8 cellular contexts compared by ENCODE assay signal in genomic region chr20:36575066-36575743, GRCh38. TPM values are rescaled to one million over a fixed set of nuclear protein-coding genes. Genes with fewer than 3 reads are reported as not detected.
DNase-seq lines count a peak whose midpoint lies in the region; ATAC-seq and TF ChIP-seq lines count a peak whose summit lies in the region.

No MANE protein-coding gene starts in this region.

- H3K27me3 Mint-ChIP-seq in activated T-cell treated with anti-CD3 and anti-CD28 coated beads, Interleukin-2, amount 50 U/mL, for 4 hours (ENCODE audit: low read depth) = no peaks in the 10 kb centered on the region
- H3K27me3 Mint-ChIP-seq in nephron progenitor cell (ENCODE audit: low read depth, poor library complexity) = peaks cover 6% of the 10 kb centered on the region

- TF ChIP-seq CTCF in fibroblast of pulmonary artery (IDR thresholded peaks at IDR 0.05; ENCODE audit: low read length, missing control alignments) (no peak), nephron progenitor cell (IDR thresholded peaks at IDR 0.05) (no peak)

- no peak for DNase-seq in activated T-cell treated with anti-CD3 and anti-CD28 coated beads, Interleukin-2, amount 50 U/mL, for 4 hours
- DNase-seq in activated T-cell treated with anti-CD3 and anti-CD28 coated beads for 4 hours (no peak), NCI-H1092 treated with DMSO at 0.1 percent for 48 hours (lab: John Stamatoyannopoulos, UW) (peak; percentile 75), UCSD-AML1 (lab: John Stamatoyannopoulos, UW; ENCODE audit: unreplicated experiment) (peak; percentile 42), fibroblast of pulmonary artery (ENCODE audit: low read depth) (peak; percentile 61), nephron progenitor cell (peak; percentile 31)

- H3K27ac Mint-ChIP-seq in nephron progenitor cell = peak overlapping the region; percentile 83

- peaks cover 18% of the 10 kb centered on the region for H3K36me3 Mint-ChIP-seq in activated T-cell treated with anti-CD3 and anti-CD28 coated beads, Interleukin-2, amount 50 U/mL, for 4 hours (ENCODE audit: insufficient read depth)
- H3K36me3 Mint-ChIP-seq in nephron progenitor cell (ENCODE audit: low read depth) = peaks cover 33% of the 10 kb centered on the region

- H3K4me1 Mint-ChIP-seq in activated T-cell treated with anti-CD3 and anti-CD28 coated beads, Interleukin-2, amount 50 U/mL, for 4 hours (ENCODE audit: low read depth) = peaks cover 39% of the 10 kb centered on the region
- peaks cover 47% of the 10 kb centered on the region for H3K4me1 Mint-ChIP-seq in nephron progenitor cell

- H3K4me3 Mint-ChIP-seq in activated T-cell treated with anti-CD3 and anti-CD28 coated beads, Interleukin-2, amount 50 U/mL, for 4 hours = peak overlapping the region; percentile 95
- H3K4me3 Mint-ChIP-seq in nephron progenitor cell = peak overlapping the region; percentile 93

- ATAC-seq in activated T-cell treated with anti-CD3 and anti-CD28 coated beads, Interleukin-2, amount 50 U/mL, for 4 hours = no peak
- ATAC-seq in GM21360 (IDR thresholded peaks at IDR 0.05; ENCODE audit: unreplicated experiment) = no peak
- no peak for ATAC-seq in HG03159 (IDR thresholded peaks at IDR 0.05; ENCODE audit: unreplicated experiment)

- H3K9me3 Mint-ChIP-seq in activated T-cell treated with anti-CD3 and anti-CD28 coated beads, Interleukin-2, amount 50 U/mL, for 4 hours = no peaks in the 10 kb centered on the region
- H3K9me3 Mint-ChIP-seq in nephron progenitor cell = no peaks in the 10 kb centered on the region

- H3K4me3 ChIP-seq in fibroblast of pulmonary artery (replicated peaks; ENCODE audit: low read depth, low read length) = peak overlapping the region; percentile 73

RNA-seq across cellular contexts. Expression of gene TGIF2, which starts 1.8 kb away (rescaled TPM):
- total RNA-seq in activated T-cell treated with anti-CD3 and anti-CD28 coated beads, Interleukin-2, amount 50 U/mL, for 4 hours = 10 to 100 TPM; 62.2 to 63.9 (median 62.5) TPM

RNA-seq across cellular contexts. Expression of gene RAB5IF, which starts 30.4 kb away (rescaled TPM):
- 100 to 1,000 TPM; 142 to 153 (median 147) TPM for total RNA-seq in activated T-cell treated with anti-CD3 and anti-CD28 coated beads, Interleukin-2, amount 50 U/mL, for 4 hours

RNA-seq across cellular contexts. Expression of gene MYL9, which starts 33.9 kb away (rescaled TPM):
- total RNA-seq in activated T-cell treated with anti-CD3 and anti-CD28 coated beads, Interleukin-2, amount 50 U/mL, for 4 hours = 1 to 10 TPM in 1 of 3 donors, under 1 TPM in 2; 0.90 to 1.2 (median 0.98) TPM

Comparison
In these comparisons a context has a peak if more than half of its experiments do, and no peak if none do; other contexts are left out.
1. DNase-seq: peak in NCI-H1092 treated with DMSO at 0.1 percent for 48 hours (single experiment), UCSD-AML1 (single experiment), fibroblast of pulmonary artery (single experiment) and nephron progenitor cell (single experiment); none in activated T-cell treated with anti-CD3 and anti-CD28 coated beads, Interleukin-2, amount 50 U/mL, for 4 hours (single experiment) and activated T-cell treated with anti-CD3 and anti-CD28 coated beads for 4 hours (single experiment).